ENCODE assay signal across 8 cellular contexts in the genomic region with DNA sequence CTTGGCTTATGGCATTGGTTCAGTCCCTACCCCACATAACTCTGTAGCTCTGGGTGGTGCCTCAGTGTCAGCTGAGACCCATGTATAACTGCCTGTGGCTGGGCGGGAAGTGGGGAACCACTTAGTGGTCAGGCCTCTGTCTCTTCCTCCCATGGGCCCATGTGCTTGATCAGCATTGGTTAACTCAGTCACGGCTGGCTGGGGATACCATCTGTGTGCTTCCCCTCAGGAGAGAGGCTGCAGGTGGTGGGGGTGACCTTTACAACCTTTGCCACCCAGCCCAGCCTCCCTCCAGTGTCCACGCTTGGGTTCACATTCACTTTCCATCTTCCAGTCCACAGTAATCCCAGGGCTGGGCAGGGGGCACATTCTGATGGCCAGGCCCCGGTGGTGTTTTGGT. TPM values are rescaled to one million over a fixed set of nuclear protein-coding genes. Genes with fewer than 3 reads are reported as not detected.
DNase-seq lines count a peak whose midpoint lies in the region; ATAC-seq and TF ChIP-seq lines count a peak whose summit lies in the region.

No MANE protein-coding gene starts in this region.

- DNase-seq in Peyer's patch (peak; percentile 59 to 96 (median 96)), glomerular visceral epithelial cell (ENCODE audit: extremely low spot score) (peak; percentile 32), Right ventricle myocardium inferior (ENCODE audit: missing footprints) (no peak), tibial artery (no peak), mammary epithelial cell (no peak), H4 (ENCODE audit: low spot score) (no peak)

- H3K27me3 ChIP-seq in Peyer's patch = no peaks in the 10 kb centered on the region
- H3K27me3 ChIP-seq in tibial artery = no peaks in the 10 kb centered on the region
- no peaks in the 10 kb centered on the region for H3K27me3 ChIP-seq in mammary epithelial cell (ENCODE audit: insufficient read depth, low read length)

- H3K4me1 ChIP-seq in Peyer's patch (peaks cover 13 to 52% (median 48%) of the 10 kb centered on the region in 4 donors), tibial artery (no peaks in the 10 kb centered on the region), mammary epithelial cell (ENCODE audit: insufficient read depth, low read length) (peaks cover 17% of the 10 kb centered on the region)

- no peak overlapping the region for H3K4me3 ChIP-seq in Peyer's patch
- H3K4me3 ChIP-seq in tibial artery = no peak overlapping the region
- no peak overlapping the region for H3K4me3 ChIP-seq in mammary epithelial cell (replicated peaks in 1 of 3; ENCODE audit: insufficient read depth in 1 of 3, low read depth in 2 of 3, low read length in 3 of 3)

- H3K9me3 ChIP-seq in Peyer's patch (no peaks in the 10 kb centered on the region), tibial artery (no peaks in the 10 kb centered on the region), mammary epithelial cell (replicated peaks; ENCODE audit: insufficient read depth, low read length) (no peaks in the 10 kb centered on the region)

- H3K79me2 ChIP-seq in mammary epithelial cell (ENCODE audit: insufficient read depth, low read length) = no peaks in the 10 kb centered on the region

- H3K27ac ChIP-seq in Peyer's patch = peak overlapping the region in 2 of 4 donors; percentile 41 to 74
- no peak overlapping the region for H3K27ac ChIP-seq in tibial artery
- H3K27ac ChIP-seq in mammary epithelial cell (ENCODE audit: insufficient read depth, low read depth, low read length) = no peak overlapping the region

- ATAC-seq in GM18909 (IDR thresholded peaks at IDR 0.05; ENCODE audit: poor library complexity, unreplicated experiment) = peak; percentile 82
- ATAC-seq in HG02884 (IDR thresholded peaks at IDR 0.05; ENCODE audit: unreplicated experiment) = peak; percentile 76
- no peak for ATAC-seq in Right ventricle myocardium inferior

- CTCF ChIA-PET in mammary epithelial cell (lab: Charles Lee; ENCODE audit: low non-redundant PET) = no interaction called here

- in situ Hi-C loops in mammary epithelial cell (cut with MboI; ENCODE audit: low sequenced_read_pairs in 2 of 2) = loop anchor here in 1 of 2 donors (10.0 to 25.0 kb wide), 2 partner anchors 160 to 262 kb away; a partner anchor contains a TSS

- no peak for TF ChIP-seq CTCF in Peyer's patch (IDR thresholded peaks at IDR 0.05)
- no peak for TF ChIP-seq CTCF in tibial artery (IDR thresholded peaks at IDR 0.05)
- no peak for TF ChIP-seq CTCF in mammary epithelial cell (conservative IDR thresholded peaks at IDR 0.05 in 1 of 2, IDR thresholded peaks at IDR 0.05 in 1 of 2; ENCODE audit: extremely low read depth in 1 of 2, insufficient read depth in 1 of 2, low read depth in 1 of 2, low read length in 2 of 2)

- H3K4me2 ChIP-seq in mammary epithelial cell (ENCODE audit: insufficient read depth, low read depth, low read length) = no peak overlapping the region

- no peak overlapping the region for H3K9ac ChIP-seq in mammary epithelial cell (ENCODE audit: insufficient read depth, low read length)

- H4K20me1 ChIP-seq in mammary epithelial cell (ENCODE audit: insufficient read depth, low read length) = no peaks in the 10 kb centered on the region

- WGBS in mammary epithelial cell (ENCODE audit: low coverage, missing lambda C conversion rate) = 100% methylated on average over 4 of the region's 4 CpGs

- dilution Hi-C loops in mammary epithelial cell (cut with HindIII; ENCODE audit: low sequenced_read_pairs) = loop anchor here (5.0 to 25.0 kb wide), 5 partner anchors 32 to 163 kb away; a partner anchor contains a TSS

- H2AFZ ChIP-seq in mammary epithelial cell (ENCODE audit: low read depth, low read length) = no peak overlapping the region

- BruUV-seq in mammary epithelial cell (replicated peaks; lab: Mats Ljungman, UMichigan) = no TSS peak

- intact Hi-C loops in Right ventricle myocardium inferior (cut with DNase I) = no loop called here
- intact Hi-C loops in tibial artery (cut with DNase I; ENCODE audit: low total_unique reads) = no loop called here
- intact Hi-C loops in mammary epithelial cell (cut with micrococcal nuclease) = no loop called here

- peak in 1 of 2 donors; percentile 13 for TF ChIP-seq POLR2A in Peyer's patch (IDR thresholded peaks at IDR 0.05)

- H3K36me3 ChIP-seq in Peyer's patch = peaks cover 0 to 36% (median 0%) of the 10 kb centered on the region in 3 donors
- H3K36me3 ChIP-seq in tibial artery = peaks cover 39 to 97% (median 58%) of the 10 kb centered on the region in 3 donors
- H3K36me3 ChIP-seq in mammary epithelial cell (ENCODE audit: insufficient read depth, low read length) = peaks cover 15% of the 10 kb centered on the region

RNA-seq across cellular contexts. Expression of a gene that starts 10.3 kb away (rescaled TPM):
- 10 to 100 TPM; 40.5 to 72.0 (median 61.0) TPM for total RNA-seq in Peyer's patch
- 23.7 TPM for total RNA-seq in Right ventricle myocardium inferior
- total RNA-seq in mammary epithelial cell = 10 to 100 TPM; 19.2 to 27.3 TPM
- polyA plus RNA-seq in mammary epithelial cell = 9.9 TPM
- polyA minus RNA-seq in mammary epithelial cell = 46.6 TPM
- 22.3 and 24.9 TPM in 2 replicates for total RNA-seq in H4 (2014; rRNA removed; shearing (Covaris generic))

RNA-seq across cellular contexts. Expression of a gene that starts 51.8 kb away (rescaled TPM):
- 10 to 100 TPM; 15.3 to 38.8 (median 21.2) TPM for total RNA-seq in Peyer's patch
- 7.0 TPM for total RNA-seq in Right ventricle myocardium inferior
- total RNA-seq in mammary epithelial cell = 10 to 100 TPM; 16.5 to 22.9 TPM
- polyA plus RNA-seq in mammary epithelial cell = 20.8 TPM
- polyA minus RNA-seq in mammary epithelial cell = 4.9 TPM
- 23.6 and 25.3 TPM in 2 replicates for total RNA-seq in H4 (2014; rRNA removed; shearing (Covaris generic))

RNA-seq across cellular contexts. Expression of a gene that starts 51.8 kb away (rescaled TPM):
- total RNA-seq in Peyer's patch (1 to 10 TPM; 3.4 to 6.7 (median 4.1) TPM), Right ventricle myocardium inferior (7.5 TPM), mammary epithelial cell (10 to 100 TPM in 1 of 2 donors, 1 to 10 TPM in 1; 9.7 to 10.1 TPM)
- polyA plus RNA-seq in mammary epithelial cell = 14.6 TPM
- polyA minus RNA-seq in mammary epithelial cell = 6.5 TPM
- total RNA-seq in H4 (2014; rRNA removed; shearing (Covaris generic)) = 15.1 and 19.6 TPM in 2 replicates

RNA-seq across cellular contexts. Expression of a gene that starts 59.1 kb away (rescaled TPM):
- total RNA-seq in Peyer's patch (not detected), Right ventricle myocardium inferior (not detected), mammary epithelial cell (not detected)
- polyA plus RNA-seq in mammary epithelial cell = not detected
- not detected for polyA minus RNA-seq in mammary epithelial cell
- not detected in 2 replicates for total RNA-seq in H4 (2014; rRNA removed; shearing (Covaris generic))

Comparison
In these comparisons a context has a peak if more than half of its experiments do, and no peak if none do; other contexts are left out.
1. DNase-seq: peak in Peyer's patch (3 of 3) and glomerular visceral epithelial cell (single experiment); none in Right ventricle myocardium inferior (single experiment), tibial artery (0 of 2), mammary epithelial cell (single experiment) and H4 (single experiment).